28 cellular contexts compared by ENCODE assay signal in genomic region chr14:40452674-40453073, GRCh38.
"Had no signal": no experiment of that assay in that cellular context is flagged by ENCODE, and none has a peak within 500 bp of the region (broad histone marks: within the 10 kb centered on the region; RNA-seq: fewer than 3 reads in every experiment).

No MANE protein-coding gene starts in this region.

- H3K27me3 ChIP-seq: colonic mucosa, esophagus squamous epithelium, gastrocnemius medialis, heart right ventricle, left lung had no signal

- H3K4me1 ChIP-seq: colonic mucosa, esophagus squamous epithelium, gastrocnemius medialis, heart right ventricle, left lung, lower lobe of right lung had no signal

- H3K4me1 Mint-ChIP-seq: mesothelial cell of epicardium, naive B cell had no signal

- H3K9me3 Mint-ChIP-seq: effector memory CD8-positive, alpha-beta T cell had no signal

- H3K4me3 Mint-ChIP-seq: dendritic cell treated with granulocyte-macrophage colony-stimulating factor and Interleukin-4, amounts not matched to agents 40 ng/mL and 50 ng/mL, for 4 days; effector memory CD8-positive, alpha-beta T cell; endodermal cell; mesothelial cell of epicardium; naive B cell had no signal

- H3K4me3 ChIP-seq: colonic mucosa, esophagus squamous epithelium, gastrocnemius medialis, heart right ventricle, left lung, lower lobe of right lung, mucosa of descending colon had no signal

- H3K27me3 Mint-ChIP-seq: dendritic cell treated with granulocyte-macrophage colony-stimulating factor and Interleukin-4, amounts not matched to agents 40 ng/mL and 50 ng/mL, for 4 days; effector memory CD8-positive, alpha-beta T cell; naive B cell had no signal

- H3K27ac ChIP-seq: colonic mucosa, epithelial cell of prostate, esophagus squamous epithelium, gastrocnemius medialis, heart right ventricle, left lung, lower lobe of right lung had no signal

- H3K9me3 ChIP-seq: colonic mucosa, esophagus squamous epithelium, gastrocnemius medialis, lower lobe of right lung had no signal

- H3K27ac Mint-ChIP-seq: dendritic cell treated with granulocyte-macrophage colony-stimulating factor and Interleukin-4, amounts not matched to agents 40 ng/mL and 50 ng/mL, for 4 days; effector memory CD8-positive, alpha-beta T cell; endodermal cell; mesothelial cell of epicardium had no signal

- DNase-seq: colonic mucosa; cortex of kidney; effector CD8-positive, alpha-beta T cell; effector memory CD8-positive, alpha-beta T cell; endodermal cell; erythroblast; esophagus squamous epithelium; foreskin fibroblast; foreskin melanocyte; gastrocnemius medialis; glutamatergic neuron; head of caudate nucleus; heart right ventricle; hippocampal formation; left cardiac atrium; left lung; left ventricle myocardium superior; lower lobe of right lung; mesenchymal stem cell; mucosa of descending colon; naive B cell had no signal

- H3K36me3 Mint-ChIP-seq: naive B cell had no signal

- H3K36me3 ChIP-seq: colonic mucosa, esophagus squamous epithelium, gastrocnemius medialis, heart right ventricle, left lung, lower lobe of right lung had no signal

- ATAC-seq: effector memory CD8-positive, alpha-beta T cell; esophagus mucosa; gastrocnemius medialis; heart right ventricle; left cardiac atrium; left lung; left ventricle myocardium superior; lower lobe of right lung; mucosa of descending colon had no signal

- FAIRE-seq: endometrium, islet of Langerhans, keratinocyte had no signal
